12 cellular contexts compared by ENCODE assay signal in the genomic region with DNA sequence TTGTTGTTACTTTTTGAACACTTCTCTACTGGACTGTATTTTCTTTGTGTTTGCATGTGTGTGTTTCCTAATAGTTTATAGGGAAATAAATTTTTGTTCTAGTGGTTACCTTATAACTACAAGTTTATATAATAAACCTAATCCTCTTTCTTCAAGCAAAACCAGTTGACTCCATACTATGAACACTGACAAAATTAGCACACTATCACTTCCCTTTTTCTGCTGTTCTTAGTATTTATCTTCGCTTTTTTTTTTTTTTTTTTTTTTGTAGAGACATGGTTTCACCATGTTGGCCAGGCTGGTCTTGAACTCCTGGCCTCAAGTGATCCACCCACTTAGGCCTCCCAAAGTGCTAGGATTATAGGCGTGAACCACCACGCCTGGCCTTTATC. TPM values are rescaled to one million over a fixed set of nuclear protein-coding genes. Genes with fewer than 3 reads are reported as not detected.
DNase-seq lines count a peak whose midpoint lies in the region; ATAC-seq and TF ChIP-seq lines count a peak whose summit lies in the region.
"Had no signal": no experiment of that assay in that cellular context is flagged by ENCODE, and none has a peak within 500 bp of the region (broad histone marks: within the 10 kb centered on the region; RNA-seq: fewer than 3 reads in every experiment).

No MANE protein-coding gene starts in this region.

- peaks cover under 1% of the 10 kb centered on the region for H3K27me3 Mint-ChIP-seq in activated T-helper 1 cell treated with anti-CD3 and anti-CD28 coated beads, Interleukin-12 subunit alpha, Interleukin-12 subunit beta, Interleukin-2, Interleukin-4 antibody, amounts not matched to agents 30 ng/mL and 10 ng/mL and 1 ng/mL, durations not matched to agents 14 hours and 24 hours and 36 hours (ENCODE audit: insufficient read depth)
- H3K27me3 Mint-ChIP-seq in CD4-positive, alpha-beta T cell: no peaks in the 10 kb centered on the region

- H3K4me1 Mint-ChIP-seq in activated T-helper 1 cell treated with anti-CD3 and anti-CD28 coated beads, Interleukin-12 subunit alpha, Interleukin-12 subunit beta, Interleukin-2, Interleukin-4 antibody, amounts not matched to agents 30 ng/mL and 10 ng/mL and 1 ng/mL, durations not matched to agents 14 hours and 24 hours and 36 hours (ENCODE audit: low read depth): peaks cover 24% of the 10 kb centered on the region
- no peaks in the 10 kb centered on the region for H3K4me1 Mint-ChIP-seq in CD4-positive, alpha-beta T cell (ENCODE audit: low read depth)

- DNase-seq in SKM-1 treated with dmso at 0.1 percent for 144 hours (lab: John Stamatoyannopoulos, UW; ENCODE audit: unreplicated experiment): peak; percentile 64
- DNase-seq in SKM-1 (lab: John Stamatoyannopoulos, UW; ENCODE audit: unreplicated experiment): no peak
- DNase-seq in activated T-helper 1 cell treated with anti-CD3 and anti-CD28 coated beads, Interleukin-12 subunit alpha, Interleukin-12 subunit beta, Interleukin-2, Interleukin-4 antibody, amounts not matched to agents 30 ng/mL and 10 ng/mL and 1 ng/mL, durations not matched to agents 14 hours and 24 hours and 36 hours (ENCODE audit: low spot score): no peak
- DNase-seq in CD4-positive, alpha-beta T cell: no peak
- DNase-seq in coronary artery (ENCODE audit: low spot score): no peak
- DNase-seq: 8988T, NCI-H1694 treated with DMSO at 0.1 percent for 48 hours had no signal

- H3K27ac ChIP-seq in skeletal muscle tissue (ENCODE audit: low read depth, low read length): peak overlapping the region; percentile 64
- no peak overlapping the region for H3K27ac ChIP-seq in CD4-positive, alpha-beta T cell (ENCODE audit: low read depth, low read length)
- peak overlapping the region in 1 of 2 donors; percentile 76 for H3K27ac ChIP-seq in coronary artery

- H3K4me1 ChIP-seq in skeletal muscle tissue (ENCODE audit: control insufficient read depth in 3 of 3, insufficient read depth in 3 of 3, low read length in 3 of 3): no peaks in the 10 kb centered on the region

- H3K27ac Mint-ChIP-seq in activated T-helper 1 cell treated with anti-CD3 and anti-CD28 coated beads, Interleukin-12 subunit alpha, Interleukin-12 subunit beta, Interleukin-2, Interleukin-4 antibody, amounts not matched to agents 30 ng/mL and 10 ng/mL and 1 ng/mL, durations not matched to agents 14 hours and 24 hours and 36 hours: peak overlapping the region; percentile 63
- no peak overlapping the region for H3K27ac Mint-ChIP-seq in CD4-positive, alpha-beta T cell

- H3K36me3 Mint-ChIP-seq in activated T-helper 1 cell treated with anti-CD3 and anti-CD28 coated beads, Interleukin-12 subunit alpha, Interleukin-12 subunit beta, Interleukin-2, Interleukin-4 antibody, amounts not matched to agents 30 ng/mL and 10 ng/mL and 1 ng/mL, durations not matched to agents 14 hours and 24 hours and 36 hours (ENCODE audit: low read depth): peaks cover 6% of the 10 kb centered on the region
- H3K36me3 Mint-ChIP-seq in CD4-positive, alpha-beta T cell (ENCODE audit: low read depth): no peaks in the 10 kb centered on the region

- intact Hi-C loops in activated T-helper 1 cell treated with anti-CD3 and anti-CD28 coated beads, Interleukin-12 subunit alpha, Interleukin-12 subunit beta, Interleukin-2, Interleukin-4 antibody, amounts not matched to agents 30 ng/mL and 10 ng/mL and 1 ng/mL, durations not matched to agents 14 hours and 24 hours and 36 hours (cut with micrococcal nuclease): loop anchor here (1.0 kb wide), 3 partner anchors 22 to 31 kb away; no protein-coding TSS in a partner anchor
- intact Hi-C loops in CD4-positive, alpha-beta T cell (cut with DNase I, micrococcal nuclease): no loop called here

- no peaks in the 10 kb centered on the region for H3K9me3 ChIP-seq in skeletal muscle tissue (ENCODE audit: control insufficient read depth in 3 of 3, low read length in 3 of 3)
- no peaks in the 10 kb centered on the region for H3K9me3 ChIP-seq in CD4-positive, alpha-beta T cell (ENCODE audit: control insufficient read depth, low read length)

- POLR2A ChIA-PET in CD4-positive, alpha-beta T cell (lab: Charles Lee): no interaction called here

- no peaks in the 10 kb centered on the region for H3K27me3 ChIP-seq in skeletal muscle tissue (ENCODE audit: control insufficient read depth in 3 of 3, insufficient read depth in 3 of 3, low read length in 3 of 3)
- H3K27me3 ChIP-seq in CD4-positive, alpha-beta T cell (ENCODE audit: control insufficient read depth, insufficient read depth, low read length): no peaks in the 10 kb centered on the region

- H3K9me3 Mint-ChIP-seq in activated T-helper 1 cell treated with anti-CD3 and anti-CD28 coated beads, Interleukin-12 subunit alpha, Interleukin-12 subunit beta, Interleukin-2, Interleukin-4 antibody, amounts not matched to agents 30 ng/mL and 10 ng/mL and 1 ng/mL, durations not matched to agents 14 hours and 24 hours and 36 hours: peaks cover 2% of the 10 kb centered on the region
- H3K9me3 Mint-ChIP-seq in CD4-positive, alpha-beta T cell: no peaks in the 10 kb centered on the region

- H3K4me3 ChIP-seq in skeletal muscle tissue (ENCODE audit: low read length in 3 of 3) (no peak overlapping the region), coronary artery (no peak overlapping the region)

- no peaks in the 10 kb centered on the region for H3K36me3 ChIP-seq in skeletal muscle tissue (ENCODE audit: control insufficient read depth in 3 of 3, insufficient read depth in 3 of 3, low read length in 3 of 3)

- CTCF ChIA-PET in CD4-positive, alpha-beta T cell (lab: Charles Lee): no interaction called here

- H3K4me3 Mint-ChIP-seq in activated T-helper 1 cell treated with anti-CD3 and anti-CD28 coated beads, Interleukin-12 subunit alpha, Interleukin-12 subunit beta, Interleukin-2, Interleukin-4 antibody, amounts not matched to agents 30 ng/mL and 10 ng/mL and 1 ng/mL, durations not matched to agents 14 hours and 24 hours and 36 hours: no peak overlapping the region
- H3K4me3 Mint-ChIP-seq in CD4-positive, alpha-beta T cell: no peak overlapping the region

- TF ChIP-seq CTCF in CD4-positive, alpha-beta T cell (IDR thresholded peaks at IDR 0.05): no peak
- TF ChIP-seq CTCF in coronary artery (IDR thresholded peaks at IDR 0.05): no peak

- H3K9ac ChIP-seq in skeletal muscle tissue (ENCODE audit: low read depth in 1 of 3, low read length in 3 of 3): no peak overlapping the region

- ATAC-seq in HG03354 (IDR thresholded peaks at IDR 0.05; ENCODE audit: poor library complexity, severe bottlenecking, unreplicated experiment): peak; percentile 49
- ATAC-seq in CD4-positive, alpha-beta T cell (ENCODE audit: poor library complexity): no peak
- no peak for ATAC-seq in GM19463 (IDR thresholded peaks at IDR 0.05; ENCODE audit: unreplicated experiment)

RNA-seq across cellular contexts. Expression of a gene that starts 25.0 kb away (rescaled TPM):
- 109 TPM in 2 replicates for total RNA-seq in activated T-helper 1 cell treated with anti-CD3 and anti-CD28 coated beads, Interleukin-12 subunit alpha, Interleukin-12 subunit beta, Interleukin-2, Interleukin-4 antibody, amounts not matched to agents 30 ng/mL and 10 ng/mL and 1 ng/mL, durations not matched to agents 14 hours and 24 hours and 36 hours
- 41.2 TPM for total RNA-seq in skeletal muscle tissue
- 100 to 1,000 TPM; 108 to 111 TPM for total RNA-seq in CD4-positive, alpha-beta T cell

RNA-seq across cellular contexts. Expression of a gene that starts 30.8 kb away (rescaled TPM):
- 80.8 and 83.5 TPM in 2 replicates for total RNA-seq in activated T-helper 1 cell treated with anti-CD3 and anti-CD28 coated beads, Interleukin-12 subunit alpha, Interleukin-12 subunit beta, Interleukin-2, Interleukin-4 antibody, amounts not matched to agents 30 ng/mL and 10 ng/mL and 1 ng/mL, durations not matched to agents 14 hours and 24 hours and 36 hours
- 5.2 TPM for total RNA-seq in skeletal muscle tissue
- total RNA-seq in CD4-positive, alpha-beta T cell: 10 to 100 TPM; 10.1 to 10.5 TPM

RNA-seq across cellular contexts. Expression of a gene that starts 54.8 kb away (rescaled TPM):
- total RNA-seq in activated T-helper 1 cell treated with anti-CD3 and anti-CD28 coated beads, Interleukin-12 subunit alpha, Interleukin-12 subunit beta, Interleukin-2, Interleukin-4 antibody, amounts not matched to agents 30 ng/mL and 10 ng/mL and 1 ng/mL, durations not matched to agents 14 hours and 24 hours and 36 hours: not detected in 2 replicates
- total RNA-seq in skeletal muscle tissue: not detected
- not detected for total RNA-seq in CD4-positive, alpha-beta T cell
- total RNA-seq: activated CD8-positive, alpha-beta memory T cell treated with anti-CD3 and anti-CD28 coated beads for 36 hours; subcutaneous adipose tissue had no signal
